27 cellular contexts compared by ENCODE assay signal in genomic region chr18:31562726-31563125, GRCh38. TPM values are rescaled to one million over a fixed set of nuclear protein-coding genes. Genes with fewer than 3 reads are reported as not detected.
DNase-seq lines count a peak whose midpoint lies in the region; FAIRE-seq and TF ChIP-seq lines count a peak whose summit lies in the region.
"Had no signal": no experiment of that assay in that cellular context is flagged by ENCODE, and none has a peak within 500 bp of the region (broad histone marks: within the 10 kb centered on the region; RNA-seq: fewer than 3 reads in every experiment).

No MANE protein-coding gene starts in this region.

- DNase-seq in D721Med (ENCODE audit: insufficient read length, low spot score) (no peak), adrenal gland (peak in 6 of 7 donors; percentile 49 to 66 (median 62)), cerebellar nuclear complex (lab: John Stamatoyannopoulos, UW) (no peak), superior temporal gyrus (ENCODE audit: extremely low spot score) (no peak), RWPE1 (ENCODE audit: low spot score) (no peak)
- DNase-seq: C1 segment of cervical spinal cord; Caco-2; CD4-positive, alpha-beta memory T cell; DMS 273 treated with DMSO at 0.1 percent for 48 hours; DMS79; EL; GDM1; GOT3; KBM-7; MG63; NCI-H2029; NCI-H2227 treated with DMSO at 0.1 percent for 48 hours; NCI-H526 treated with DMSO at 0.1 percent for 48 hours; SJCRH30 had no signal

- H3K9me3 ChIP-seq in adrenal gland (replicated peaks in 1 of 3) (no peaks in the 10 kb centered on the region), parathyroid adenoma (ENCODE audit: control insufficient read depth, low read length) (no peaks in the 10 kb centered on the region)
- H3K9me3 ChIP-seq: Caco-2, HAP-1, MG63, SJCRH30 had no signal

- H3K79me2 ChIP-seq in parathyroid adenoma: no peaks in the 10 kb centered on the region

- peak overlapping the region in 2 of 5 donors; percentile 62 to 72 for H3K27ac ChIP-seq in adrenal gland
- peak overlapping the region; percentile 48 for H3K27ac ChIP-seq in layer of hippocampus (ENCODE audit: low read depth, low read length)
- H3K27ac ChIP-seq in parathyroid adenoma: peak overlapping the region; percentile 56
- no peak overlapping the region for H3K27ac ChIP-seq in RWPE1
- H3K27ac ChIP-seq: SJCRH30 had no signal

- H3K27me3 ChIP-seq in adrenal gland: no peaks in the 10 kb centered on the region
- no peaks in the 10 kb centered on the region for H3K27me3 ChIP-seq in layer of hippocampus (ENCODE audit: control insufficient read depth, insufficient read depth, low read length)
- no peaks in the 10 kb centered on the region for H3K27me3 ChIP-seq in parathyroid adenoma (ENCODE audit: control insufficient read depth, insufficient read depth, low read length)
- H3K27me3 ChIP-seq: MG63, SJCRH30 had no signal

- peak overlapping the region; percentile 70 for H3K4me2 ChIP-seq in parathyroid adenoma (ENCODE audit: low read length)

- 26 to 39% (median 32%) methylated on average over 4 of the region's 4 CpGs for WGBS in adrenal gland, 4 donors

- intact Hi-C loops in adrenal gland (cut with DNase I): no loop called here

- H3K4me1 ChIP-seq in adrenal gland (replicated peaks in 1 of 2): peaks cover 0 to 8% of the 10 kb centered on the region in 2 donors
- H3K4me1 ChIP-seq in parathyroid adenoma: peaks cover 36% of the 10 kb centered on the region
- H3K4me1 ChIP-seq: Caco-2, HAP-1, SJCRH30 had no signal

- POLR2A ChIA-PET in RWPE1 (lab: Yijun Ruan, JAX; ENCODE audit: low non-redundant PET): no interaction called here

- CTCF ChIA-PET in RWPE1 (lab: Yijun Ruan, JAX): interaction anchor here (0.6 kb wide), 2 partner anchors 63 to 410 kb away, joined by 3 to 6 read pairs; no protein-coding TSS in a partner anchor

- H3K9ac ChIP-seq in parathyroid adenoma: no peak overlapping the region

- TF ChIP-seq CTCF in D721Med (IDR thresholded peaks at IDR 0.05; ENCODE audit: insufficient read depth, missing control alignments) (no peak), adrenal gland (IDR thresholded peaks at IDR 0.05) (no peak), parathyroid adenoma (IDR thresholded peaks at IDR 0.05) (no peak), RWPE1 (conservative IDR thresholded peaks at IDR 0.05; ENCODE audit: low read depth) (no peak)

- no peak overlapping the region for H3K4me3 ChIP-seq in adrenal gland
- peak overlapping the region; percentile 40 for H3K4me3 ChIP-seq in parathyroid adenoma (ENCODE audit: low read depth, low read length)
- H3K4me3 ChIP-seq: GM12878, HAP-1, MG63, SJCRH30 had no signal

- peak overlapping the region; percentile 65 for H2AFZ ChIP-seq in parathyroid adenoma

- no peak for TF ChIP-seq POLR2A in adrenal gland (IDR thresholded peaks at IDR 0.05)

- FAIRE-seq in D721Med (lab: Jason Lieb, UNC): peak; percentile 6
- FAIRE-seq: GM12878, HTR-8/SVneo, RCC 7860 had no signal

- no peaks in the 10 kb centered on the region for H3K36me3 ChIP-seq in adrenal gland (replicated peaks in 1 of 2)
- no peaks in the 10 kb centered on the region for H3K36me3 ChIP-seq in parathyroid adenoma (ENCODE audit: control insufficient read depth, insufficient read depth, low read length)
- H3K36me3 ChIP-seq: HAP-1, MG63, SJCRH30 had no signal

RNA-seq across cellular contexts. Expression of gene TTR, which starts 29.0 kb away (rescaled TPM):
- total RNA-seq in adrenal gland: 1 to 10 TPM in 2 of 8 donors, under 1 TPM in 1, not detected in 5; 0.25 to 1.6 (median 1.1) TPM
- under 1 TPM in 2 of 3 donors, not detected in 1; 0.40 to 0.57 TPM for polyA plus RNA-seq in adrenal gland
- total RNA-seq: A673; CD4-positive, alpha-beta memory T cell; NCI-H460; SJCRH30 had no signal
- polyA plus RNA-seq: CD4-positive, alpha-beta memory T cell had no signal

Comparison
In these comparisons a context has a peak if more than half of its experiments do, and no peak if none do; other contexts are left out.
1. DNase-seq: peak in adrenal gland (6 of 7); none in D721Med (single experiment), cerebellar nuclear complex (0 of 2), superior temporal gyrus (single experiment) and RWPE1 (single experiment).